Comparison of ENCODE assay signal across 8 cellular contexts in the genomic region with DNA sequence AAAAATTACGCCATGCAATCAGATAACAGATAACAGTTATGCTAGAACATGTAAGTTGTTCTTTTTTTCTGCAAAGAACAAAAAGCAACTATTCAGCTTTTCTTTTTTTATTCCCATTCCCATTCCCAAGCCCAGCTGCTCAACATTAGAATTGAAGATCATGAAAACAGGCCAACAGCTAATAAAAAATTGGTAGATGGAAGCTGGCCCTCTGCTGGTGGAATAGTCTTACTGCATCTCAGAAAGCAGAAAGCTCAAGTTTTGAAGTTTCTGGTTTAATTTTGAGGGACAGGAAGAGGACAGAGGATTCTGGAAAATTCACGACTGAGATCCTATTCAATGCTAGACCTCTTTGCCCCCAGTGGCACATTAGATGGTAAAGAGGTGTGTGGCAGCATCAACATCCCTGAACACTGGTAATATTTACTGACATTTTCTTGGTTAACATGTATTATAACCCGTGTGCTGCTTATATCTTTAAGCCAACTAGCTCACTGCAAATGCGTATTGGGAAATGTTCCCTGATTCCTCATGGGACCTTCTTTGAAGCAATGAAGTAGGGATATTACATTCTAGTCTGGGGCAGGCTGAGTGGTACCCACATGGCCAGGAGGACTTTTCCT.
DNase-seq lines count a peak whose midpoint lies in the region; ATAC-seq and TF ChIP-seq lines count a peak whose summit lies in the region.

No MANE protein-coding gene starts in this region.

- H3K4me1 ChIP-seq in right lobe of liver = peaks cover 0 to 4% (median 0%) of the 10 kb centered on the region in 4 donors

- no peak overlapping the region for H3K4me3 ChIP-seq in right lobe of liver

- no peak for TF ChIP-seq POLR2A in right lobe of liver (IDR thresholded peaks at IDR 0.05)

- intact Hi-C loops in right lobe of liver (cut with DNase I) = no loop called here

- DNase-seq in NCI-H1417 (lab: John Stamatoyannopoulos, UW) = peak; percentile 10 to 81 (median 47)
- no peak for DNase-seq in NCI-H1417 treated with DMSO at 0.1 percent for 48 hours (lab: John Stamatoyannopoulos, UW)
- peak; percentile 32 for DNase-seq in M059J (ENCODE audit: low read depth)
- DNase-seq in astrocyte of the hippocampus (ENCODE audit: low read depth, low spot score) = peak; percentile 70
- DNase-seq in right lobe of liver = no peak
- DNase-seq in NCI-H2107 (lab: John Stamatoyannopoulos, UW) = no peak

- peak; percentile 81 to 85 (median 84) for TF ChIP-seq CTCF in right lobe of liver (IDR thresholded peaks at IDR 0.05)

- no peak overlapping the region for H3K27ac ChIP-seq in right lobe of liver

- peaks cover 0 to 6% of the 10 kb centered on the region in 2 donors for H3K27me3 ChIP-seq in right lobe of liver

- WGBS in right lobe of liver (ENCODE audit: insufficient coverage, low coverage, low lambda C conversion rate, missing lambda C conversion rate) = 36% methylated on average over 4 of the region's 4 CpGs

- H3K36me3 ChIP-seq in right lobe of liver = no peaks in the 10 kb centered on the region

- peak; percentile 51 to 69 (median 67) for ATAC-seq in right lobe of liver
- ATAC-seq in GM21825 (IDR thresholded peaks at IDR 0.05; ENCODE audit: unreplicated experiment) = no peak
- no peak for ATAC-seq in GM21576 (IDR thresholded peaks at IDR 0.05; ENCODE audit: unreplicated experiment)

- no peaks in the 10 kb centered on the region for H3K9me3 ChIP-seq in right lobe of liver

Comparison
In these comparisons a context has a peak if more than half of its experiments do, and no peak if none do; other contexts are left out.
1. DNase-seq: peak in NCI-H1417 (3 of 3), M059J (single experiment) and astrocyte of the hippocampus (single experiment); none in NCI-H1417 treated with DMSO at 0.1 percent for 48 hours (single experiment), right lobe of liver (0 of 3) and NCI-H2107 (single experiment).
2. ATAC-seq: peak in right lobe of liver (4 of 4); none in GM21825 (single experiment) and GM21576 (single experiment).